Comparison of ENCODE assay signal across 1 cellular context in the genomic region with DNA sequence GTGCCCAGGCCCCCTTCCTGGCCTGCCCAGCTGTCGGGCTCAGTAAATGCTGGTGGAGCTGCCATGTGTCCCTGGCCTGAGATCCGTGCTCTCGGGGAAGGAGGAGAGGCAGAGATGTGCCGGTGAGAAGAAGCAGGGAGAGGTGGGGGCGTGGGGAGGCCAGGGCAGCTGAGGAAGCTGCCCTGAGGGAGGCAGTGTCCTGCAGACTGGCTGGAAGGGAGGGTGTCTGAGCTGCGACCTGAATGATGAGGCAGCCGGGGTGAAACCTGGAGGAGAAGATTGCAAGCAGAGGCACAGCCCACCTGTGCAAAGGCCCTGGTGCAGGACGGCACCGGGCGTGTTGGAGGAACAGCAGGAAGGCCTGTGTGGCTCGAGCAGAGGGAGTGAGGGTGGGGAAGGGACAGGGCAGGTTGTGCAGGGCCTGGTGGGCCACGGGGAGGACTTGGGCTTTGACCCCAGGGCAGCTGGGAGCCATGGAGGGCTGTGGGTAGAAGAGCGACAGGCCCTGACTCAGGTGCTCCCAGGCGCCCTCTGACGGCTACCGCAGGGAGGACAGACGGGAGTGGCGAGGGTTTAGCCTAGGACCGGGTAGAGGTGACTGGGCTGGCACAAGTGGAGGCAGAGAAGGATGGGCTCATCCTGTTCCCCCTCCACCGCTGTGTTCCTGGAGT.
TF ChIP-seq lines count a peak whose summit lies in the region.

No MANE protein-coding gene starts in this region.

TF ChIP-seq in HepG2, 621 proteins besides CTCF, POLR2A, EP300 and RAD21 (continued from another document):
- TF ChIP-seq ZNF768 (CRISPR knock-in tag; IDR thresholded peaks at IDR 0.05) (peak; percentile 18; the same call in 1 of the 2 replicates), ZNF34 (CRISPR knock-in tag; IDR thresholded peaks at IDR 0.05; ENCODE audit: borderline replicate concordance) (no peak), FOXA3 (CRISPR knock-in tag; IDR thresholded peaks at IDR 0.05) (no peak), ZMYM3 (CRISPR knock-in tag; IDR thresholded peaks at IDR 0.05) (peak; percentile 94), ARNT (IDR thresholded peaks at IDR 0.05) (no peak), BORCS8-MEF2B (CRISPR knock-in tag; IDR thresholded peaks at IDR 0.05) (no peak), ZSCAN9 (CRISPR knock-in tag; IDR thresholded peaks at IDR 0.05; ENCODE audit: borderline replicate concordance) (no peak), NONO (IDR thresholded peaks at IDR 0.05) (no peak), NONO (CRISPR knock-in tag; conservative IDR thresholded peaks at IDR 0.05) (0 out of 2 replicates have a peak, but pooled peaks have one; percentile 12)
- TF ChIP-seq, protein P1, sequence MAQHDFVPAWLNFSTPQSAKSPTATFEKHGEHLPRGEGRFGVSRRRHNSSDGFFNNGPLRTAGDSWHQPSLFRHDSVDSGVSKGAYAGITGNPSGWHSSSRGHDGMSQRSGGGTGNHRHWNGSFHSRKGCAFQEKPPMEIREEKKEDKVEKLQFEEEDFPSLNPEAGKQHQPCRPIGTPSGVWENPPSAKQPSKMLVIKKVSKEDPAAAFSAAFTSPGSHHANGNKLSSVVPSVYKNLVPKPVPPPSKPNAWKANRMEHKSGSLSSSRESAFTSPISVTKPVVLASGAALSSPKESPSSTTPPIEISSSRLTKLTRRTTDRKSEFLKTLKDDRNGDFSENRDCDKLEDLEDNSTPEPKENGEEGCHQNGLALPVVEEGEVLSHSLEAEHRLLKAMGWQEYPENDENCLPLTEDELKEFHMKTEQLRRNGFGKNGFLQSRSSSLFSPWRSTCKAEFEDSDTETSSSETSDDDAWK (CRISPR knock-in tag; IDR thresholded peaks at IDR 0.05) = no peak
- TF ChIP-seq, protein P2, sequence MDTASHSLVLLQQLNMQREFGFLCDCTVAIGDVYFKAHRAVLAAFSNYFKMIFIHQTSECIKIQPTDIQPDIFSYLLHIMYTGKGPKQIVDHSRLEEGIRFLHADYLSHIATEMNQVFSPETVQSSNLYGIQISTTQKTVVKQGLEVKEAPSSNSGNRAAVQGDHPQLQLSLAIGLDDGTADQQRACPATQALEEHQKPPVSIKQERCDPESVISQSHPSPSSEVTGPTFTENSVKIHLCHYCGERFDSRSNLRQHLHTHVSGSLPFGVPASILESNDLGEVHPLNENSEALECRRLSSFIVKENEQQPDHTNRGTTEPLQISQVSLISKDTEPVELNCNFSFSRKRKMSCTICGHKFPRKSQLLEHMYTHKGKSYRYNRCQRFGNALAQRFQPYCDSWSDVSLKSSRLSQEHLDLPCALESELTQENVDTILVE (CRISPR knock-in tag; IDR thresholded peaks at IDR 0.05) = no peak
